11 cellular contexts compared by ENCODE assay signal in genomic region chr1:46174448-46175231, GRCh38. TPM values are rescaled to one million over a fixed set of nuclear protein-coding genes. Genes with fewer than 3 reads are reported as not detected.
DNase-seq lines count a peak whose midpoint lies in the region; ATAC-seq, FAIRE-seq and TF ChIP-seq lines count a peak whose summit lies in the region.
"Had no signal": no experiment of that assay in that cellular context is flagged by ENCODE, and none has a peak within 500 bp of the region (broad histone marks: within the 10 kb centered on the region; RNA-seq: fewer than 3 reads in every experiment).

TSS of gene TSPAN1 (plus strand) at chr1:46175087. CDS start at chr1:46181108, 6,021 bp downstream.

- H2BK12ac ChIP-seq in H1 (ENCODE audit: low read depth, low read length): peak within 1 kb of the TSS; percentile 89
- H2BK12ac ChIP-seq in mesenchymal stem cell (ENCODE audit: low read length in 2 of 2): no peak within 1 kb of the TSS

- DNase-seq in M059J (ENCODE audit: low read depth): peak; percentile 69
- DNase-seq in H1 (ENCODE audit: low read depth in 1 of 2, low spot score in 2 of 2): no peak
- peak; percentile 72 for DNase-seq in mesenchymal stem cell
- DNase-seq in thoracic aorta (ENCODE audit: low spot score): no peak
- DNase-seq in DMS114 treated with DMSO at 0.1 percent for 48 hours (lab: John Stamatoyannopoulos, UW; ENCODE audit: unreplicated experiment): no peak
- DNase-seq: naive thymus-derived CD8-positive, alpha-beta T cell; NCI-H1048; SW 1271 had no signal

- H4K91ac ChIP-seq in H1 (replicated peaks; ENCODE audit: insufficient read length, low read length) (no peak within 1 kb of the TSS), mesenchymal stem cell (ENCODE audit: low read length) (no peak within 1 kb of the TSS)

- TF ChIP-seq POLR2A in H1 (IDR thresholded peaks at IDR 0.05; ENCODE audit: control extremely low read depth in 1 of 2, low read depth in 2 of 2, low read length in 2 of 2): no peak

- H3K4me3 ChIP-seq in H1 (ENCODE audit: extremely low read depth in 1 of 4, insufficient read depth in 2 of 4, low read depth in 3 of 4, low read length in 4 of 4): no peak within 1 kb of the TSS
- H3K4me3 ChIP-seq in mesenchymal stem cell (ENCODE audit: insufficient read depth in 1 of 2, low read depth in 1 of 2, low read length in 2 of 2): peak within 1 kb of the TSS in 1 of 2 experiments; percentile 50
- H3K4me3 ChIP-seq in thoracic aorta: peak within 1 kb of the TSS; percentile 13

- CTCF ChIA-PET in H1 (lab: Charles Lee; ENCODE audit: partially characterized antibody): interaction anchor here (0.6 to 8.7 kb wide), 4 partner anchors 13 to 659 kb away, joined by 3 to 67 read pairs (median 8); no protein-coding TSS in a partner anchor

- H2AK5ac ChIP-seq in H1 (ENCODE audit: low read depth, low read length) (no peak within 1 kb of the TSS), mesenchymal stem cell (ENCODE audit: low read length, severe bottlenecking) (no peak within 1 kb of the TSS)

- H3K18ac ChIP-seq in H1 (ENCODE audit: extremely low read depth, low read length) (peak within 1 kb of the TSS; percentile 15; the same call in 1 of the 2 replicates), mesenchymal stem cell (ENCODE audit: low read depth in 1 of 2, low read length in 2 of 2) (no peak within 1 kb of the TSS)

- H3K9me3 ChIP-seq in H1 (ENCODE audit: insufficient read depth in 2 of 2, low read depth in 1 of 2, low read length in 1 of 2): no peaks in the 10 kb centered on the region
- no peaks in the 10 kb centered on the region for H3K9me3 ChIP-seq in mesenchymal stem cell (ENCODE audit: control insufficient read depth, low read length)
- H3K9me3 ChIP-seq in thoracic aorta: no peaks in the 10 kb centered on the region

- H3K4ac ChIP-seq in H1 (replicated peaks; ENCODE audit: insufficient read length, low read depth, low read length): peak within 1 kb of the TSS; percentile 42
- no peak within 1 kb of the TSS for H3K4ac ChIP-seq in mesenchymal stem cell (ENCODE audit: low read depth in 1 of 2, low read length in 2 of 2)

- H3K9ac ChIP-seq in H1 (replicated peaks in 1 of 4; ENCODE audit: extremely low read depth in 1 of 4, low read depth in 3 of 4, low read length in 3 of 4) (no peak within 1 kb of the TSS), mesenchymal stem cell (ENCODE audit: low read length) (peak within 1 kb of the TSS; percentile 66)

- H2BK15ac ChIP-seq in H1 (ENCODE audit: low read length) (0 out of 2 replicates have a peak within 1 kb of the TSS, but pooled peaks have one; percentile 88), mesenchymal stem cell (ENCODE audit: low read depth, poor library complexity, severe bottlenecking) (no peak within 1 kb of the TSS)

- WGBS in H1 (ENCODE audit: extremely low coverage in 1 of 2, insufficient coverage in 1 of 2, insufficient read length in 1 of 2, insufficient replicate concordance in 2 of 2, low coverage in 1 of 2, low lambda C conversion rate in 2 of 2, missing lambda C conversion rate in 1 of 2), 2 experiments: 85% methylated on average over 11 of the region's 11 CpGs; no CpG with 5 or more reads in 1 of the 2 experiments
- 81% methylated on average over 11 of the region's 11 CpGs for WGBS in mesenchymal stem cell

- no peaks in the 10 kb centered on the region; a peak in 1 of 7 replicates for H3K27me3 ChIP-seq in H1 (replicated peaks in 1 of 4; ENCODE audit: control insufficient read depth in 3 of 4, extremely low read depth in 1 of 4, insufficient read depth in 3 of 4, low read length in 3 of 4)
- peaks cover 3 to 20% of the 10 kb centered on the region in 2 experiments for H3K27me3 ChIP-seq in mesenchymal stem cell (ENCODE audit: control insufficient read depth in 1 of 2, insufficient read depth in 1 of 2, low read length in 2 of 2)
- H3K27me3 ChIP-seq in thoracic aorta (replicated peaks; ENCODE audit: insufficient read depth): no peaks in the 10 kb centered on the region

- peaks cover under 1% of the 10 kb centered on the region; the same call in 1 of the 2 replicates for H3K23me2 ChIP-seq in H1 (ENCODE audit: low read depth, low read length)

- H3K27ac ChIP-seq in H1 (ENCODE audit: low read depth, low read length) (no peak within 1 kb of the TSS), mesenchymal stem cell (ENCODE audit: low read length, poor library complexity, severe bottlenecking) (no peak within 1 kb of the TSS), thoracic aorta (peak within 1 kb of the TSS; percentile 60 to 76)

- H3K14ac ChIP-seq in H1 (ENCODE audit: insufficient read length) (no peak within 1 kb of the TSS), mesenchymal stem cell (ENCODE audit: low read length in 2 of 2) (peak within 1 kb of the TSS in 1 of 2 experiments; percentile 38)

- no peak within 1 kb of the TSS for H4K5ac ChIP-seq in H1 (ENCODE audit: insufficient read length, low read depth, low read length)

- H3K23ac ChIP-seq in H1 (ENCODE audit: insufficient read length): no peak within 1 kb of the TSS
- H3K23ac ChIP-seq in mesenchymal stem cell (ENCODE audit: low read length in 2 of 2): no peak within 1 kb of the TSS

- peaks cover 3 to 19% (median 12%) of the 10 kb centered on the region in 4 experiments for H3K4me1 ChIP-seq in H1 (replicated peaks in 1 of 4; ENCODE audit: control insufficient read depth in 3 of 4, insufficient read depth in 4 of 4, low read length in 3 of 4)
- peaks cover 20% of the 10 kb centered on the region for H3K4me1 ChIP-seq in mesenchymal stem cell (ENCODE audit: control insufficient read depth, insufficient read depth, low read depth, low read length)
- H3K4me1 ChIP-seq in thoracic aorta (ENCODE audit: control insufficient read depth in 1 of 2, low read depth in 2 of 2): peaks cover 14 to 30% of the 10 kb centered on the region in 2 donors

- ATAC-seq in thoracic aorta (ENCODE audit: insufficient number of reproducible peaks, low FRiP score, low read depth) (peak; percentile 82), GM19455 (IDR thresholded peaks at IDR 0.05; ENCODE audit: unreplicated experiment) (no peak), HG03378 (IDR thresholded peaks at IDR 0.05; ENCODE audit: unreplicated experiment) (no peak), GM18519 (IDR thresholded peaks at IDR 0.05; ENCODE audit: low FRiP score, unreplicated experiment) (no peak)
- ATAC-seq: naive thymus-derived CD8-positive, alpha-beta T cell had no signal

- no peak for TF ChIP-seq RAD21 in H1 (IDR thresholded peaks at IDR 0.05 in 1 of 2, conservative IDR thresholded peaks at IDR 0.05 in 1 of 2; ENCODE audit: low read depth in 2 of 2, low read length in 2 of 2)

- H3K56ac ChIP-seq in H1 (replicated peaks; ENCODE audit: insufficient read length, low read depth, low read length): no peak within 1 kb of the TSS

- H2AFZ ChIP-seq in H1 (ENCODE audit: low read length) (peak within 1 kb of the TSS; percentile 24; the same call in 1 of the 2 replicates), mesenchymal stem cell (ENCODE audit: low read depth, low read length) (no peak within 1 kb of the TSS)

- TF ChIP-seq CTCF in H1 (IDR thresholded peaks at IDR 0.05; ENCODE audit: control extremely low read depth in 1 of 3, insufficient read depth in 1 of 3, low read depth in 1 of 3, low read length in 3 of 3): no peak
- TF ChIP-seq CTCF in thoracic aorta (IDR thresholded peaks at IDR 0.05): no peak

- no peak within 1 kb of the TSS for H2BK120ac ChIP-seq in H1 (replicated peaks; ENCODE audit: low read depth, low read length)
- no peak within 1 kb of the TSS for H2BK120ac ChIP-seq in mesenchymal stem cell (ENCODE audit: low read depth, low read length)

- H3K79me2 ChIP-seq in H1 (ENCODE audit: control insufficient read depth in 1 of 2, insufficient read depth in 2 of 2, low read length in 2 of 2): no peaks in the 10 kb centered on the region

- no peaks in the 10 kb centered on the region for H3K36me3 ChIP-seq in H1 (ENCODE audit: control insufficient read depth in 2 of 4, insufficient read depth in 4 of 4, low read length in 3 of 4)
- no peaks in the 10 kb centered on the region for H3K36me3 ChIP-seq in mesenchymal stem cell (ENCODE audit: control insufficient read depth in 1 of 2, insufficient read depth in 2 of 2, low read depth in 1 of 2, low read length in 2 of 2)
- H3K36me3 ChIP-seq in thoracic aorta: no peaks in the 10 kb centered on the region

- H4K8ac ChIP-seq in H1 (ENCODE audit: extremely low read depth, insufficient read depth, low read length) (no peak within 1 kb of the TSS), mesenchymal stem cell (ENCODE audit: low read length) (peak within 1 kb of the TSS; percentile 64)

- H3K79me1 ChIP-seq in H1 (ENCODE audit: low read depth, low read length): 0 out of 2 replicates have a peak, but pooled peaks cover 3% of the 10 kb centered on the region
- H3K79me1 ChIP-seq in mesenchymal stem cell (replicated peaks; ENCODE audit: low read length, poor library complexity, severe bottlenecking): no peaks in the 10 kb centered on the region

- H2BK5ac ChIP-seq in H1 (ENCODE audit: low read depth, low read length) (0 out of 2 replicates have a peak within 1 kb of the TSS, but pooled peaks have one; percentile 71), mesenchymal stem cell (ENCODE audit: low read depth, low read length, poor library complexity, severe bottlenecking) (no peak within 1 kb of the TSS)

- TF ChIP-seq EP300 in H1 (IDR thresholded peaks at IDR 0.05; ENCODE audit: borderline replicate concordance in 1 of 2, low read depth in 2 of 2, low read length in 2 of 2): no peak

- peak within 1 kb of the TSS; percentile 52; the same call in 1 of the 2 replicates for H2BK20ac ChIP-seq in H1 (ENCODE audit: low read length)

- H3K4me2 ChIP-seq in H1 (ENCODE audit: insufficient read depth in 1 of 2, low read depth in 2 of 2, low read length in 2 of 2): 0 out of 4 replicates have a peak within 1 kb of the TSS, but pooled peaks of 1 of the 2 experiments have one; percentile 15
- no peak within 1 kb of the TSS for H3K4me2 ChIP-seq in mesenchymal stem cell (ENCODE audit: low read length, poor library complexity, severe bottlenecking)

- POLR2A ChIA-PET in H1 (lab: Charles Lee; ENCODE audit: partially characterized antibody): interaction anchor here (0.8 to 1.2 kb wide), 2 partner anchors 35 to 138 kb away, joined by 3 read pairs; no protein-coding TSS in a partner anchor

- H4K20me1 ChIP-seq in H1 (replicated peaks in 1 of 2; ENCODE audit: control insufficient read depth in 1 of 2, insufficient read depth in 2 of 2, low read length in 2 of 2): peaks cover 0 to 1% of the 10 kb centered on the region in 2 experiments

- FAIRE-seq in H1 (lab: Jason Lieb, UNC): no peak

RNA-seq across cellular contexts. Expression of gene TSPAN1, which starts in this region (rescaled TPM):
- total RNA-seq in M059J (2014; rRNA removed; shearing (Covaris generic)): 0.47 and 1.7 TPM in 2 replicates
- not detected in 2 replicates for total RNA-seq in H1 (2021; fragmentation: NEBNext Ultra II Directional; extraction: Animal tissue kit (Norgen Biotek cat#: 25700))
- polyA plus RNA-seq in H1 (2011; rRNA removed): 0.05 and 0.14 TPM in 2 replicates
- 0.21 TPM for polyA plus RNA-seq in H1 (2011; cell fraction: cytosol; rRNA removed)
- 0.46 TPM for polyA plus RNA-seq in H1 (2011; cell fraction: nucleus; rRNA removed)
- 0.27 TPM in 1 of 4 replicates, not detected in the others for polyA plus RNA-seq in H1 (2012, experiment 1 of 2)
- polyA plus RNA-seq in H1 (2012, experiment 2 of 2): not detected
- not detected for polyA plus RNA-seq in H1 (2013, experiment 1 of 2)
- polyA plus RNA-seq in H1 (2013, experiment 2 of 2): not detected
- 0.38 and 0.63 TPM in 2 replicates for polyA minus RNA-seq in H1 (2011; rRNA and poly(A)+ RNA removed)
- not detected for polyA minus RNA-seq in H1 (2011; cell fraction: cytosol; rRNA and poly(A)+ RNA removed)
- polyA minus RNA-seq in H1 (2011; cell fraction: nucleus; rRNA and poly(A)+ RNA removed): not detected
- polyA plus RNA-seq in mesenchymal stem cell (2013, experiment 1 of 2): 0.12 TPM
- 0.23 TPM for polyA plus RNA-seq in mesenchymal stem cell (2013, experiment 2 of 2)
- total RNA-seq in thoracic aorta: 1 to 10 TPM; 3.1 to 7.0 TPM
- total RNA-seq: naive thymus-derived CD8-positive, alpha-beta T cell had no signal
- polyA plus RNA-seq: naive thymus-derived CD8-positive, alpha-beta T cell had no signal

Comparison
In these comparisons a context has a peak if more than half of its experiments do, and no peak if none do; other contexts are left out.
1. DNase-seq: peak in M059J (single experiment) and mesenchymal stem cell (single experiment); none in H1 (0 of 2), thoracic aorta (single experiment) and DMS114 treated with DMSO at 0.1 percent for 48 hours (single experiment).
2. H3K27ac ChIP-seq: peak in thoracic aorta (2 of 2); none in H1 (single experiment) and mesenchymal stem cell (single experiment).